19 cellular contexts compared by ENCODE assay signal in the genomic region with DNA sequence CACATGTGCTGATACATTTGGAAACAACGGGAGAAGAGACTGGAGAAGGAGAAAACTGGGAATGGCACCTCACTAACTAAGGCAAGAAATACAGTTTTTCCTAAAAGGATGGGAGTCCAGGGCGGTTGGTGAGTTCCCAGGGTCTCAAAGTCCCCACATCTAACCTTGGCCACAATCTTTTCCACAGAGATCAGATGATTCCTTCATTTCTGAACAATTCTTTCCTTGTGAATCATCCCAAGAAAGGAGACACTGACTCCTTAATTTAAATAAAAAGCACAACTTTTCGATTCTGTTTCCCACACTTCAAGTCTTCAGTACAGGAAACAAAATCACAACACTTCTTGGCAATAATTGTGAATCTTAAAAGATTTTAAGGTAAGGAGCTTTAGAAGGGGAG.
DNase-seq lines count a peak whose midpoint lies in the region; ATAC-seq and TF ChIP-seq lines count a peak whose summit lies in the region.
"Had no signal": no experiment of that assay in that cellular context is flagged by ENCODE, and none has a peak within 500 bp of the region (broad histone marks: within the 10 kb centered on the region; RNA-seq: fewer than 3 reads in every experiment).

No MANE protein-coding gene starts in this region.

- H3K4me1 ChIP-seq in fibroblast of lung (ENCODE audit: control insufficient read depth, extremely low read depth, insufficient read depth, low read length) (no peaks in the 10 kb centered on the region), heart left ventricle (no peaks in the 10 kb centered on the region), right cardiac atrium (ENCODE audit: control insufficient read depth, insufficient read depth, low read length) (no peaks in the 10 kb centered on the region)
- H3K4me1 ChIP-seq: ascending aorta had no signal

- H3K9ac ChIP-seq in fibroblast of lung (ENCODE audit: insufficient read depth, low read length): no peak overlapping the region
- H3K9ac ChIP-seq: KMS-11 had no signal

- no peaks in the 10 kb centered on the region for H4K20me1 ChIP-seq in fibroblast of lung (ENCODE audit: control insufficient read depth, extremely low read depth, insufficient read depth, low read length)

- H3K79me2 ChIP-seq in fibroblast of lung (ENCODE audit: control insufficient read depth, insufficient read depth, low read length): no peaks in the 10 kb centered on the region

- H3K4me2 ChIP-seq in fibroblast of lung (ENCODE audit: extremely low read depth, insufficient read depth, low read length): no peak overlapping the region
- H3K4me2 ChIP-seq: KMS-11 had no signal

- intact Hi-C loops in heart left ventricle (cut with DNase I) (no loop called here), right cardiac atrium (cut with DNase I) (no loop called here)

- H3K4me3 ChIP-seq in fibroblast of lung (replicated peaks in 1 of 4; ENCODE audit: control extremely low read depth in 1 of 4, insufficient read depth in 1 of 4, low read depth in 3 of 4, low read length in 4 of 4): no peak overlapping the region
- H3K4me3 ChIP-seq in heart left ventricle: no peak overlapping the region
- H3K4me3 ChIP-seq in right cardiac atrium (ENCODE audit: low read length): no peak overlapping the region
- H3K4me3 ChIP-seq: ascending aorta, lung had no signal

- WGBS in heart left ventricle, 4 donors: 53 to 67% (median 58%) methylated on average over 3 of the region's 3 CpGs
- 50% methylated on average over 3 of the region's 3 CpGs for WGBS in right cardiac atrium

- TF ChIP-seq CTCF in VCaP (conservative IDR thresholded peaks at IDR 0.05): no peak
- no peak for TF ChIP-seq CTCF in fibroblast of lung (conservative IDR thresholded peaks at IDR 0.05 in 1 of 2, IDR thresholded peaks at IDR 0.05 in 1 of 2; ENCODE audit: low read depth in 1 of 2, low read length in 2 of 2)
- TF ChIP-seq CTCF in heart left ventricle (IDR thresholded peaks at IDR 0.05): no peak

- H3K27me3 ChIP-seq in fibroblast of lung (ENCODE audit: control insufficient read depth, insufficient read depth, low read length): no peaks in the 10 kb centered on the region
- no peaks in the 10 kb centered on the region for H3K27me3 ChIP-seq in heart left ventricle
- H3K27me3 ChIP-seq in right cardiac atrium (ENCODE audit: control insufficient read depth, insufficient read depth): no peaks in the 10 kb centered on the region
- H3K27me3 ChIP-seq: ascending aorta had no signal

- DNase-seq in AG20443 (ENCODE audit: low spot score) (peak; percentile 15), fibroblast of lung (ENCODE audit: low read depth in 2 of 2) (peak; percentile 4 to 52), renal cortical epithelial cell (ENCODE audit: low read depth) (peak; percentile 28), heart left ventricle (no peak), D341Med (ENCODE audit: low spot score) (no peak), NCI-H226 (no peak), right cardiac atrium (no peak)
- DNase-seq: activated CD4-positive, CD25-positive, alpha-beta regulatory T cell; activated naive CD4-positive, alpha-beta T cell treated with anti-CD3 and anti-CD28 coated beads, Interleukin-2, amount 10 ng/mL, durations not matched to agents 7 days and 5 days; activated T-cell treated with anti-CD3 and anti-CD28 coated beads, Interleukin-2, amount 50 U/mL, for 4 hours; CD4-positive, CD25-positive, alpha-beta regulatory T cell; NCI-H187; stimulated activated CD4-positive, alpha-beta T cell treated with anti-CD3 and anti-CD28 coated beads, Interleukin-15, amount 100 ng/mL, for 24 hours; substantia nigra; T-helper 9 cell had no signal

- H3K27ac ChIP-seq in VCaP (peak overlapping the region; percentile 4; the same call in 1 of the 2 replicates), fibroblast of lung (ENCODE audit: insufficient read depth, low read length) (no peak overlapping the region), heart left ventricle (peak overlapping the region in 4 of 12 donors; percentile 35 to 64 (median 46)), right cardiac atrium (ENCODE audit: low read length) (no peak overlapping the region)
- H3K27ac ChIP-seq: ascending aorta, KMS-11 had no signal

- TF ChIP-seq POLR2A in heart left ventricle (IDR thresholded peaks at IDR 0.05): no peak

- H2AFZ ChIP-seq in fibroblast of lung (ENCODE audit: low read length): no peak overlapping the region

- H3K9me3 ChIP-seq in fibroblast of lung (ENCODE audit: control insufficient read depth, insufficient read depth, low read depth, low read length): no peaks in the 10 kb centered on the region
- no peaks in the 10 kb centered on the region for H3K9me3 ChIP-seq in heart left ventricle
- H3K9me3 ChIP-seq in right cardiac atrium (ENCODE audit: control insufficient read depth, low read length): no peaks in the 10 kb centered on the region
- H3K9me3 ChIP-seq: ascending aorta had no signal

- ATAC-seq in heart left ventricle (no peak), right cardiac atrium (no peak)
- ATAC-seq: activated T-cell treated with anti-CD3 and anti-CD28 coated beads, Interleukin-2, amount 50 U/mL, for 4 hours had no signal

- H3K36me3 ChIP-seq in fibroblast of lung (ENCODE audit: control insufficient read depth, insufficient read depth, low read length) (no peaks in the 10 kb centered on the region), heart left ventricle (no peaks in the 10 kb centered on the region)
- H3K36me3 ChIP-seq: ascending aorta had no signal

Comparison
In these comparisons a context has a peak if more than half of its experiments do, and no peak if none do; other contexts are left out.
1. DNase-seq: peak in AG20443 (single experiment), fibroblast of lung (2 of 2) and renal cortical epithelial cell (single experiment); none in heart left ventricle (0 of 5), D341Med (single experiment), NCI-H226 (single experiment) and right cardiac atrium (0 of 3).